14 cellular contexts compared by ENCODE assay signal in the genomic region with DNA sequence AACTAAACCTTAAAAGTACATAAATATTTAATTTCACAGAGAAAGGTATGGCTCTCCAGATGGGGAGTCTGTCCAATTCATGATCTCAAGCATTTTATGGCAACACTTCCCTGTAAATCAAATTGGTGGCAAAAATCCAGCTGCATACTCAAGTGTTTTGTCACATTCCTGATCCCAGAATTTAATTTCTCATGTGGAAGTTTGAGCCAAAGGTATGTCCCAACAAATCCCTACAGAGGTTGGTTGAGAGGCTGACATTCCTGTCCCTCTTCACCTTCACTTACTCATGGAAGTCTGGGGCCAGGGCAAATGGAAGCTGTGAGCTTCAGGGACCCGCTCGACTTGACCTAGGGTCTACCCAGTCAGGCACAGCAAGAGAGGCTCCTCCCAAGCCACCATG. TPM values are rescaled to one million over a fixed set of nuclear protein-coding genes. Genes with fewer than 3 reads are reported as not detected.
DNase-seq lines count a peak whose midpoint lies in the region; ATAC-seq and TF ChIP-seq lines count a peak whose summit lies in the region.
"Had no signal": no experiment of that assay in that cellular context is flagged by ENCODE, and none has a peak within 500 bp of the region (broad histone marks: within the 10 kb centered on the region; RNA-seq: fewer than 3 reads in every experiment).

No MANE protein-coding gene starts in this region.

- TF ChIP-seq CTCF in RWPE2 (IDR thresholded peaks at IDR 0.05; ENCODE audit: poor library complexity, severe bottlenecking) = no peak
- no peak for TF ChIP-seq CTCF in sigmoid colon (IDR thresholded peaks at IDR 0.05)

- no peaks in the 10 kb centered on the region for H3K9me3 ChIP-seq in RWPE2 (ENCODE audit: severe bottlenecking)
- no peaks in the 10 kb centered on the region for H3K9me3 ChIP-seq in sigmoid colon
- H3K9me3 ChIP-seq: body of pancreas had no signal

- H3K4me1 ChIP-seq in RWPE2 (ENCODE audit: insufficient read depth, poor library complexity, severe bottlenecking) (peaks cover 41% of the 10 kb centered on the region), sigmoid colon (peaks cover 0 to 100% (median 92%) of the 10 kb centered on the region in 4 donors)

- H3K27me3 ChIP-seq in RWPE2 (ENCODE audit: insufficient read depth, poor library complexity, severe bottlenecking) = no peaks in the 10 kb centered on the region
- H3K27me3 ChIP-seq in sigmoid colon = no peaks in the 10 kb centered on the region
- H3K27me3 ChIP-seq: body of pancreas had no signal

- H3K36me3 ChIP-seq in RWPE2 (ENCODE audit: low read depth) = peaks cover 93% of the 10 kb centered on the region
- H3K36me3 ChIP-seq in sigmoid colon = no peaks in the 10 kb centered on the region

- no peak overlapping the region for H3K4me3 ChIP-seq in RWPE2 (ENCODE audit: severe bottlenecking)
- no peak overlapping the region for H3K4me3 ChIP-seq in sigmoid colon
- H3K4me3 ChIP-seq: body of pancreas had no signal

- peak overlapping the region; percentile 49 for H3K27ac ChIP-seq in RWPE2 (ENCODE audit: poor library complexity, severe bottlenecking)
- peak overlapping the region; percentile 27 to 100 (median 81) for H3K27ac ChIP-seq in sigmoid colon
- H3K27ac ChIP-seq: body of pancreas, C4-2B had no signal

- ATAC-seq in RWPE2 (ENCODE audit: low read depth) (peak; percentile 33; the same call in 2 of the 3 replicates), HG03025 (IDR thresholded peaks at IDR 0.05; ENCODE audit: low FRiP score, unreplicated experiment) (no peak), HG03159 (IDR thresholded peaks at IDR 0.05; ENCODE audit: unreplicated experiment) (no peak)
- ATAC-seq: activated T-cell treated with anti-CD3 and anti-CD28 coated beads, Interleukin-2, amount 50 U/mL, for 4 hours; body of pancreas; effector memory CD8-positive, alpha-beta T cell had no signal

- intact Hi-C loops in sigmoid colon (cut with DNase I) = loop anchor here (10.0 kb wide), 1 partner anchor 1117 kb away; a partner anchor contains a TSS
- intact Hi-C loops in head of caudate nucleus (cut with DNase I) = no loop called here
- intact Hi-C loops in posterior cingulate gyrus (cut with DNase I) = no loop called here

- WGBS in sigmoid colon, 2 donors = 94 to 95% methylated on average over 2 of the region's 2 CpGs

- TF ChIP-seq POLR2A in sigmoid colon (IDR thresholded peaks at IDR 0.05) = no peak

- DNase-seq in GM03348 (ENCODE audit: low spot score) (peak; percentile 48), RWPE2 (ENCODE audit: low spot score) (no peak), fibroblast of peridontal ligament (ENCODE audit: extremely low read depth) (peak; percentile 56), sigmoid colon (no peak), head of caudate nucleus (no peak), posterior cingulate gyrus (no peak)
- DNase-seq: activated T-cell treated with anti-CD3 and anti-CD28 coated beads, Interleukin-2, amount 50 U/mL, for 4 hours; body of pancreas; effector memory CD8-positive, alpha-beta T cell; stimulated activated CD4-positive, alpha-beta T cell treated with anti-CD3 and anti-CD28 coated beads, Interleukin-2, amount 100 ng/mL, for 48 hours; stimulated activated naive CD4-positive, alpha-beta T cell had no signal

- no peak for TF ChIP-seq EP300 in sigmoid colon (IDR thresholded peaks at IDR 0.05)

RNA-seq across cellular contexts. Expression of a gene that starts 17.7 kb away (rescaled TPM):
- total RNA-seq in sigmoid colon = 10 to 100 TPM; 21.2 to 52.1 (median 25.1) TPM
- polyA plus RNA-seq in sigmoid colon = 1 to 10 TPM in 1 of 3 donors, under 1 TPM in 2; 0.60 to 7.8 (median 0.69) TPM

Comparison
In these comparisons a context has a peak if more than half of its experiments do, and no peak if none do; other contexts are left out.
1. DNase-seq: peak in GM03348 (single experiment) and fibroblast of peridontal ligament (single experiment); none in RWPE2 (single experiment), sigmoid colon (single experiment), head of caudate nucleus (0 of 42) and posterior cingulate gyrus (0 of 10).